Comparison of ENCODE assay signal across 7 cellular contexts in genomic region chr3:138594935-138595259, GRCh38. TPM values are rescaled to one million over a fixed set of nuclear protein-coding genes. Genes with fewer than 3 reads are reported as not detected.
DNase-seq lines count a peak whose midpoint lies in the region; ATAC-seq and TF ChIP-seq lines count a peak whose summit lies in the region.

No MANE protein-coding gene starts in this region.

- no peaks in the 10 kb centered on the region for H3F3A ChIP-seq in GM23248 (ENCODE audit: insufficient read depth)

- CTCF ChIA-PET in RWPE1 (lab: Yijun Ruan, JAX): interaction anchor here (0.6 to 2.5 kb wide), 9 partner anchors 8 to 1902 kb away, joined by 3 to 18 read pairs (median 5); no protein-coding TSS in a partner anchor

- H3K4me1 Mint-ChIP-seq in stimulated activated memory B cell treated with anti-CD40 and anti-IgM and Interleukin-4, amounts not matched to agents 10 μg/mL and 1 μg/mL and 100 μg/mL, for 72 hours: peaks cover 14% of the 10 kb centered on the region

- no peaks in the 10 kb centered on the region for H3K9me3 ChIP-seq in GM23248 (ENCODE audit: low read depth)
- no peaks in the 10 kb centered on the region for H3K9me3 ChIP-seq in esophagus muscularis mucosa

- H3K4me3 ChIP-seq in GM23248 (peak overlapping the region; percentile 80; the same call in 1 of the 2 replicates), esophagus muscularis mucosa (peak overlapping the region; percentile 67 to 75 (median 70))

- peak overlapping the region; percentile 88 for H3K4me2 ChIP-seq in GM23248 (ENCODE audit: unreplicated experiment)

- DNase-seq in GM23248 (no peak), RWPE1 (ENCODE audit: low spot score) (no peak), esophagus muscularis mucosa (ENCODE audit: extremely low spot score) (no peak), middle frontal gyrus (ENCODE audit: extremely low spot score, low spot score) (no peak)
- DNase-seq in effector CD8-positive, alpha-beta T cell (lab: John Stamatoyannopoulos, UW): no peak

- peak overlapping the region; percentile 92 for H3K27ac Mint-ChIP-seq in stimulated activated memory B cell treated with anti-CD40 and anti-IgM and Interleukin-4, amounts not matched to agents 10 μg/mL and 1 μg/mL and 100 μg/mL, for 72 hours

- in situ Hi-C loops in GM23248 (cut with MboI): loop anchor here (5.0 kb wide), 1 partner anchor 322 kb away; no protein-coding TSS in a partner anchor

- H3K79me2 ChIP-seq in GM23248 (ENCODE audit: insufficient read depth): no peaks in the 10 kb centered on the region

- POLR2A ChIA-PET in RWPE1 (lab: Yijun Ruan, JAX; ENCODE audit: low non-redundant PET): interaction anchor here (0.6 kb wide), 1 partner anchor 31 kb away, joined by 3 read pairs; no protein-coding TSS in a partner anchor

- ATAC-seq in stimulated activated memory B cell treated with anti-CD40 and anti-IgM and Interleukin-4, amounts not matched to agents 10 μg/mL and 1 μg/mL and 100 μg/mL, for 72 hours: no peak
- ATAC-seq in GM18873 (IDR thresholded peaks at IDR 0.05; ENCODE audit: low FRiP score, unreplicated experiment): no peak

- H3K9ac ChIP-seq in GM23248: peak overlapping the region; percentile 76; the same call in 1 of the 2 replicates

- H2AFZ ChIP-seq in GM23248: peak overlapping the region; percentile 99

- intact Hi-C loops in esophagus muscularis mucosa (cut with DNase I): loop anchor here (1.0 to 10.0 kb wide), 4 partner anchors 14 to 320 kb away; partner anchors contain the start of gene PIK3CB

- H4K20me1 ChIP-seq in GM23248 (ENCODE audit: insufficient read depth): no peaks in the 10 kb centered on the region

- H3K9me3 Mint-ChIP-seq in stimulated activated memory B cell treated with anti-CD40 and anti-IgM and Interleukin-4, amounts not matched to agents 10 μg/mL and 1 μg/mL and 100 μg/mL, for 72 hours: no peaks in the 10 kb centered on the region

- H3K9me2 ChIP-seq in GM23248 (ENCODE audit: insufficient read depth): no peaks in the 10 kb centered on the region

- H3K36me3 ChIP-seq in GM23248 (ENCODE audit: low read depth) (no peaks in the 10 kb centered on the region), esophagus muscularis mucosa (peaks cover 0 to 8% (median 4%) of the 10 kb centered on the region in 4 donors)

- H3K27me3 ChIP-seq in GM23248 (replicated peaks; ENCODE audit: insufficient read depth) (no peaks in the 10 kb centered on the region), esophagus muscularis mucosa (no peaks in the 10 kb centered on the region)

- H3K4me1 ChIP-seq in GM23248 (ENCODE audit: insufficient read depth) (0 out of 2 replicates have a peak, but pooled peaks cover 3% of the 10 kb centered on the region), esophagus muscularis mucosa (peaks cover 5 to 18% (median 13%) of the 10 kb centered on the region in 4 donors)

- no peaks in the 10 kb centered on the region for H3K36me3 Mint-ChIP-seq in stimulated activated memory B cell treated with anti-CD40 and anti-IgM and Interleukin-4, amounts not matched to agents 10 μg/mL and 1 μg/mL and 100 μg/mL, for 72 hours

- TF ChIP-seq POLR2A in esophagus muscularis mucosa (IDR thresholded peaks at IDR 0.05; ENCODE audit: low read depth): no peak

- H3K27ac ChIP-seq in GM23248 (no peak overlapping the region), RWPE1 (peak overlapping the region; percentile 90), esophagus muscularis mucosa (replicated peaks in 1 of 4) (peak overlapping the region; percentile 89 to 98 (median 89))

- H3K27me3 Mint-ChIP-seq in stimulated activated memory B cell treated with anti-CD40 and anti-IgM and Interleukin-4, amounts not matched to agents 10 μg/mL and 1 μg/mL and 100 μg/mL, for 72 hours: no peaks in the 10 kb centered on the region

- peak overlapping the region; percentile 99 for H3K4me3 Mint-ChIP-seq in stimulated activated memory B cell treated with anti-CD40 and anti-IgM and Interleukin-4, amounts not matched to agents 10 μg/mL and 1 μg/mL and 100 μg/mL, for 72 hours

- TF ChIP-seq CTCF in RWPE1 (conservative IDR thresholded peaks at IDR 0.05; ENCODE audit: low read depth): peak; percentile 58
- TF ChIP-seq CTCF in esophagus muscularis mucosa (IDR thresholded peaks at IDR 0.05): no peak

- 28 to 31% methylated on average over 3 of the region's 3 CpGs for WGBS in GM23248 (ENCODE audit: low coverage in 1 of 2, low lambda C conversion rate in 2 of 2, missing lambda C conversion rate in 2 of 2), 2 experiments
- WGBS in esophagus muscularis mucosa: 27% methylated on average over 3 of the region's 3 CpGs

- TF ChIP-seq EP300 in esophagus muscularis mucosa (IDR thresholded peaks at IDR 0.05): no peak

RNA-seq across cellular contexts. Expression of gene CEP70, which starts 0.8 kb away (rescaled TPM):
- 4.9 and 7.8 TPM in 2 replicates for total RNA-seq in GM23248 (2014; rRNA removed; shearing (Covaris generic))
- 6.0 and 7.6 TPM in 2 replicates for polyA plus RNA-seq in GM23248 (2016; fragmentation: Nextera tagmentation; extraction: Ambion mirVana)
- 10 to 100 TPM; 25.5 to 54.4 (median 39.0) TPM for total RNA-seq in esophagus muscularis mucosa

RNA-seq across cellular contexts. Expression of gene FAIM, which starts 13.7 kb away (rescaled TPM):
- 12.6 and 13.4 TPM in 2 replicates for total RNA-seq in GM23248 (2014; rRNA removed; shearing (Covaris generic))
- polyA plus RNA-seq in GM23248 (2016; fragmentation: Nextera tagmentation; extraction: Ambion mirVana): 19.8 and 21.8 TPM in 2 replicates
- total RNA-seq in esophagus muscularis mucosa: 10 to 100 TPM in 1 of 4 donors, 1 to 10 TPM in 3; 8.3 to 12.3 (median 9.3) TPM
